Comparison of ENCODE assay signal across 22 cellular contexts in genomic region chr22:48793949-48794348, GRCh38.
A peak's percentile ranks its signal among the peaks of the same experiment; 100 is the strongest.
DNase-seq lines count a peak whose midpoint lies in the region; ATAC-seq, FAIRE-seq and TF ChIP-seq lines count a peak whose summit lies in the region.
"Had no signal": no experiment of that assay in that cellular context is flagged by ENCODE, and none has a peak within 500 bp of the region (broad histone marks: within the 10 kb centered on the region; RNA-seq: fewer than 3 reads in every experiment).

No MANE protein-coding gene starts in this region.

- H2AFZ ChIP-seq in H1 (ENCODE audit: low read length), result no peak overlapping the region

- no peaks in the 10 kb centered on the region for H3K27me3 Mint-ChIP-seq in activated CD4-positive, alpha-beta T cell treated with anti-CD3 and anti-CD28 coated beads, Interleukin-2, amount 10 ng/mL, durations not matched to agents 24 days and 14 days
- H3K27me3 Mint-ChIP-seq in activated CD4-positive, alpha-beta T cell treated with anti-CD3 and anti-CD28 coated beads, Interleukin-2, amount 10 ng/mL, durations not matched to agents 7 days and 5 days, result no peaks in the 10 kb centered on the region
- no peaks in the 10 kb centered on the region for H3K27me3 Mint-ChIP-seq in osteocyte (ENCODE audit: unreplicated experiment)
- H3K27me3 Mint-ChIP-seq: B cell; CD4-positive, CD25-positive, alpha-beta regulatory T cell had no signal

- no peaks in the 10 kb centered on the region for H3K79me1 ChIP-seq in H1 (ENCODE audit: low read depth, low read length)

- no peak overlapping the region for H3K9ac ChIP-seq in H1 (replicated peaks in 1 of 4; ENCODE audit: extremely low read depth in 1 of 4, low read depth in 3 of 4, low read length in 3 of 4)
- H3K9ac ChIP-seq: BLaER1 had no signal

- H3K4me3 Mint-ChIP-seq in activated CD4-positive, alpha-beta T cell treated with anti-CD3 and anti-CD28 coated beads, Interleukin-2, amount 10 ng/mL, durations not matched to agents 24 days and 14 days, result no peak overlapping the region
- H3K4me3 Mint-ChIP-seq in activated CD4-positive, alpha-beta T cell treated with anti-CD3 and anti-CD28 coated beads, Interleukin-2, amount 10 ng/mL, durations not matched to agents 7 days and 5 days, result no peak overlapping the region
- no peak overlapping the region for H3K4me3 Mint-ChIP-seq in osteocyte (ENCODE audit: unreplicated experiment)
- H3K4me3 Mint-ChIP-seq: B cell; CD8-positive, alpha-beta T cell had no signal

- FAIRE-seq in H1 (lab: Jason Lieb, UNC), result no peak
- FAIRE-seq: A204.1, G401.6, GM12891 had no signal

- no peaks in the 10 kb centered on the region for H3K9me3 Mint-ChIP-seq in activated CD4-positive, alpha-beta T cell treated with anti-CD3 and anti-CD28 coated beads, Interleukin-2, amount 10 ng/mL, durations not matched to agents 24 days and 14 days
- H3K9me3 Mint-ChIP-seq in activated CD4-positive, alpha-beta T cell treated with anti-CD3 and anti-CD28 coated beads, Interleukin-2, amount 10 ng/mL, durations not matched to agents 7 days and 5 days, result peaks cover 6% of the 10 kb centered on the region
- peaks cover 4% of the 10 kb centered on the region for H3K9me3 Mint-ChIP-seq in osteocyte (ENCODE audit: unreplicated experiment)
- H3K9me3 Mint-ChIP-seq: CD8-positive, alpha-beta T cell had no signal

- no peak overlapping the region for H2BK20ac ChIP-seq in H1 (ENCODE audit: low read length)

- H3K56ac ChIP-seq in H1 (replicated peaks; ENCODE audit: insufficient read length, low read depth, low read length), result no peak overlapping the region

- H3K18ac ChIP-seq in H1 (ENCODE audit: extremely low read depth, low read length), result no peak overlapping the region

- TF ChIP-seq POLR2A in H1 (IDR thresholded peaks at IDR 0.05; ENCODE audit: control extremely low read depth in 1 of 2, low read depth in 2 of 2, low read length in 2 of 2), result no peak

- no peaks in the 10 kb centered on the region for H3K36me3 ChIP-seq in H1 (ENCODE audit: control insufficient read depth in 2 of 4, insufficient read depth in 4 of 4, low read length in 3 of 4)
- H3K36me3 ChIP-seq: BLaER1 had no signal

- 0 out of 2 replicates have a peak overlapping the region, but pooled peaks have one; percentile 90 for H2AK5ac ChIP-seq in H1 (ENCODE audit: low read depth, low read length)

- no peak overlapping the region for H3K4ac ChIP-seq in H1 (replicated peaks; ENCODE audit: insufficient read length, low read depth, low read length)

- peak overlapping the region; percentile 21 for H3K27ac Mint-ChIP-seq in activated CD4-positive, alpha-beta T cell treated with anti-CD3 and anti-CD28 coated beads, Interleukin-2, amount 10 ng/mL, durations not matched to agents 24 days and 14 days
- H3K27ac Mint-ChIP-seq in activated CD4-positive, alpha-beta T cell treated with anti-CD3 and anti-CD28 coated beads, Interleukin-2, amount 10 ng/mL, durations not matched to agents 7 days and 5 days, result no peak overlapping the region
- H3K27ac Mint-ChIP-seq in osteocyte (ENCODE audit: unreplicated experiment), result no peak overlapping the region
- H3K27ac Mint-ChIP-seq: B cell; CD4-positive, CD25-positive, alpha-beta regulatory T cell; CD8-positive, alpha-beta T cell had no signal

- no peak overlapping the region for H4K8ac ChIP-seq in H1 (ENCODE audit: extremely low read depth, insufficient read depth, low read length)

- H3K79me2 ChIP-seq in H1 (ENCODE audit: control insufficient read depth in 1 of 2, insufficient read depth in 2 of 2, low read length in 2 of 2), result no peaks in the 10 kb centered on the region

- no peak for DNase-seq in activated CD4-positive, alpha-beta T cell treated with anti-CD3 and anti-CD28 coated beads, Interleukin-2, amount 10 ng/mL, durations not matched to agents 24 days and 14 days
- no peak for DNase-seq in activated CD4-positive, alpha-beta T cell treated with anti-CD3 and anti-CD28 coated beads, Interleukin-2, amount 10 ng/mL, durations not matched to agents 7 days and 5 days
- DNase-seq in H1 (ENCODE audit: low read depth in 1 of 2, low spot score in 2 of 2) (no peak), osteocyte (ENCODE audit: extremely low spot score, unreplicated experiment) (peak; percentile 1), omental fat pad (ENCODE audit: low spot score) (no peak), Kasumi-1 (lab: John Stamatoyannopoulos, UW) (no peak)
- DNase-seq: Caco-2; CD4-positive, CD25-positive, alpha-beta regulatory T cell; CD8-positive, alpha-beta T cell; DMS153; DND-41; GOT3; H7; HCEC 1CT had no signal

- intact Hi-C loops in activated CD4-positive, alpha-beta T cell treated with anti-CD3 and anti-CD28 coated beads, Interleukin-2, amount 10 ng/mL, durations not matched to agents 24 days and 14 days (cut with micrococcal nuclease), result no loop called here

- H2BK12ac ChIP-seq in H1 (ENCODE audit: low read depth, low read length), result no peak overlapping the region

- no peak overlapping the region for H4K91ac ChIP-seq in H1 (replicated peaks; ENCODE audit: insufficient read length, low read length)

- ATAC-seq in GM18498 (IDR thresholded peaks at IDR 0.05; ENCODE audit: unreplicated experiment) (no peak), omental fat pad (ENCODE audit: low FRiP score) (no peak)
- ATAC-seq: CD8-positive, alpha-beta T cell had no signal

- peaks cover 0 to 5% (median 5%) of the 10 kb centered on the region in 4 experiments; a peak in 3 of 7 replicates for H3K4me1 ChIP-seq in H1 (replicated peaks in 1 of 4; ENCODE audit: control insufficient read depth in 3 of 4, insufficient read depth in 4 of 4, low read length in 3 of 4)
- H3K4me1 ChIP-seq: Caco-2 had no signal

- CTCF ChIA-PET in activated CD4-positive, alpha-beta T cell treated with anti-CD3 and anti-CD28 coated beads, Interleukin-2, amount 10 ng/mL, durations not matched to agents 7 days and 5 days (lab: Charles Lee), result no interaction called here
- CTCF ChIA-PET in H1 (lab: Charles Lee; ENCODE audit: partially characterized antibody), result interaction anchor here (0.9 kb wide), 1 partner anchor 11 kb away, joined by 3 read pairs; no protein-coding TSS in a partner anchor

- H4K20me1 ChIP-seq in H1 (replicated peaks in 1 of 2; ENCODE audit: control insufficient read depth in 1 of 2, insufficient read depth in 2 of 2, low read length in 2 of 2), result no peaks in the 10 kb centered on the region
- H4K20me1 ChIP-seq: BLaER1 had no signal

- H3K36me3 Mint-ChIP-seq in activated CD4-positive, alpha-beta T cell treated with anti-CD3 and anti-CD28 coated beads, Interleukin-2, amount 10 ng/mL, durations not matched to agents 24 days and 14 days (ENCODE audit: low read depth), result no peaks in the 10 kb centered on the region
- no peaks in the 10 kb centered on the region for H3K36me3 Mint-ChIP-seq in activated CD4-positive, alpha-beta T cell treated with anti-CD3 and anti-CD28 coated beads, Interleukin-2, amount 10 ng/mL, durations not matched to agents 7 days and 5 days (ENCODE audit: low read depth)
- H3K36me3 Mint-ChIP-seq in osteocyte (ENCODE audit: unreplicated experiment), result no peaks in the 10 kb centered on the region
- H3K36me3 Mint-ChIP-seq: CD4-positive, CD25-positive, alpha-beta regulatory T cell; CD8-positive, alpha-beta T cell had no signal

- H3K4me3 ChIP-seq in H1 (ENCODE audit: extremely low read depth in 1 of 4, insufficient read depth in 2 of 4, low read depth in 3 of 4, low read length in 4 of 4), result no peak overlapping the region
- H3K4me3 ChIP-seq: BLaER1 had no signal

- TF ChIP-seq RAD21 in H1 (IDR thresholded peaks at IDR 0.05 in 1 of 2, conservative IDR thresholded peaks at IDR 0.05 in 1 of 2; ENCODE audit: low read depth in 2 of 2, low read length in 2 of 2), result no peak

- no peak overlapping the region for H2BK15ac ChIP-seq in H1 (ENCODE audit: low read length)

- H3K27me3 ChIP-seq in H1 (replicated peaks in 1 of 4; ENCODE audit: control insufficient read depth in 3 of 4, extremely low read depth in 1 of 4, insufficient read depth in 3 of 4, low read length in 3 of 4), result no peaks in the 10 kb centered on the region; a peak in 1 of 7 replicates
- H3K27me3 ChIP-seq: BLaER1 had no signal

- POLR2A ChIA-PET in activated CD4-positive, alpha-beta T cell treated with anti-CD3 and anti-CD28 coated beads, Interleukin-2, amount 10 ng/mL, durations not matched to agents 7 days and 5 days (lab: Charles Lee), result no interaction called here
- POLR2A ChIA-PET in H1 (lab: Charles Lee; ENCODE audit: partially characterized antibody), result no interaction called here

- H2BK120ac ChIP-seq in H1 (replicated peaks; ENCODE audit: low read depth, low read length), result no peak overlapping the region

- no peak overlapping the region for H3K14ac ChIP-seq in H1 (ENCODE audit: insufficient read length)

- no peak overlapping the region for H4K5ac ChIP-seq in H1 (ENCODE audit: insufficient read length, low read depth, low read length)

- WGBS in H1 (ENCODE audit: extremely low coverage in 1 of 2, insufficient coverage in 1 of 2, insufficient read length in 1 of 2, insufficient replicate concordance in 2 of 2, low coverage in 1 of 2, low lambda C conversion rate in 2 of 2, missing lambda C conversion rate in 1 of 2), 2 experiments, result 88% methylated on average over 20 of the region's 37 CpGs; no CpG with 5 or more reads in 1 of the 2 experiments

- no peaks in the 10 kb centered on the region for H3K4me1 Mint-ChIP-seq in activated CD4-positive, alpha-beta T cell treated with anti-CD3 and anti-CD28 coated beads, Interleukin-2, amount 10 ng/mL, durations not matched to agents 24 days and 14 days
- H3K4me1 Mint-ChIP-seq in activated CD4-positive, alpha-beta T cell treated with anti-CD3 and anti-CD28 coated beads, Interleukin-2, amount 10 ng/mL, durations not matched to agents 7 days and 5 days, result no peaks in the 10 kb centered on the region
- peaks cover 3% of the 10 kb centered on the region for H3K4me1 Mint-ChIP-seq in osteocyte (ENCODE audit: unreplicated experiment)
- H3K4me1 Mint-ChIP-seq: B cell; CD4-positive, CD25-positive, alpha-beta regulatory T cell had no signal

- no peak overlapping the region for H3K27ac ChIP-seq in H1 (ENCODE audit: low read depth, low read length)
- H3K27ac ChIP-seq: 22Rv1, BLaER1, C4-2B had no signal

- H3K23me2 ChIP-seq in H1 (ENCODE audit: low read depth, low read length), result no peaks in the 10 kb centered on the region

- no peak overlapping the region for H2BK5ac ChIP-seq in H1 (ENCODE audit: low read depth, low read length)

- H3K9me3 ChIP-seq in H1 (ENCODE audit: insufficient read depth in 2 of 2, low read depth in 1 of 2, low read length in 1 of 2), result peaks cover 0 to 3% of the 10 kb centered on the region in 2 experiments; a peak in 1 of 4 replicates
- H3K9me3 ChIP-seq: BLaER1, Caco-2 had no signal

- H3K23ac ChIP-seq in H1 (ENCODE audit: insufficient read length), result no peak overlapping the region

- H3K4me2 ChIP-seq in H1 (ENCODE audit: insufficient read depth in 1 of 2, low read depth in 2 of 2, low read length in 2 of 2), result no peak overlapping the region
- H3K4me2 ChIP-seq: BLaER1 had no signal

- no peak for TF ChIP-seq EP300 in H1 (IDR thresholded peaks at IDR 0.05; ENCODE audit: borderline replicate concordance in 1 of 2, low read depth in 2 of 2, low read length in 2 of 2)

- TF ChIP-seq CTCF in H1 (IDR thresholded peaks at IDR 0.05; ENCODE audit: control extremely low read depth in 1 of 3, insufficient read depth in 1 of 3, low read depth in 1 of 3, low read length in 3 of 3) (no peak), osteocyte (IDR thresholded peaks at IDR 0.05) (no peak), omental fat pad (IDR thresholded peaks at IDR 0.05) (no peak)

TF ChIP-seq in H1, 55 proteins besides CTCF, POLR2A, EP300 and RAD21 (continues in another document):
- TF ChIP-seq RNF2 (IDR thresholded peaks at IDR 0.05; ENCODE audit: borderline replicate concordance, low read depth, low read length, missing control alignments, poor library complexity, severe bottlenecking), result no peak
